ENCODE assay signal across 3 cellular contexts in genomic region chrX:152031346-152031745, GRCh38. TPM values are rescaled to one million over a fixed set of nuclear protein-coding genes. Genes with fewer than 3 reads are reported as not detected.
"Had no signal": no experiment of that assay in that cellular context is flagged by ENCODE, and none has a peak within 500 bp of the region (broad histone marks: within the 10 kb centered on the region; RNA-seq: fewer than 3 reads in every experiment).

No MANE protein-coding gene starts in this region.

RNA-seq across cellular contexts. Expression of gene GABRE, which starts 56.9 kb away (rescaled TPM):
- total RNA-seq: naive thymus-derived CD8-positive, alpha-beta T cell; natural killer cell; natural killer cell treated with Interleukin-12 subunit alpha and Interleukin-12 subunit beta and Interleukin-15 and Interleukin-18, amount 100 ng/mL, for 72 hours had no signal
- polyA plus RNA-seq: naive thymus-derived CD8-positive, alpha-beta T cell had no signal
